In the genomic region with DNA sequence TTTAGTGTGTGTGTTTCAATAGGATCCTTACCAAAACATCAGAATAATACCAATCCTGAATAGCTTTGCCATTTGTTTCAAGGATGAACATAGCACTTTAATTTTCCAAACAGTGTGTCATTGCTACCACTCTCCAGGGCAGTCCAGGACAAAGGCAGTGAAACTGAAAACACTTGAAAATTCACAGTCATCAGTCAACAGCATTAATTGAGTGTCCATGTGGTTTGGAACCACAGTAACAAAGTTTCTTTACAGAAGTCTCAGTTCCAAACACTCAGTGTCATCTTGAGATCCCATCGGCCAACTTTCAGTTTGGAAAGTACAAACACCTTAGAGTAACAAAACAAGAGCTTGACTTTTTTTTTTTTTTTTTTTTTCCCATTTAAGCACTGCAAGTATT, we compare ENCODE assay signal across 12 cellular contexts.
DNase-seq lines count a peak whose midpoint lies in the region; ATAC-seq lines count a peak whose summit lies in the region.
"Had no signal": no experiment of that assay in that cellular context is flagged by ENCODE, and none has a peak within 500 bp of the region (broad histone marks: within the 10 kb centered on the region; RNA-seq: fewer than 3 reads in every experiment).

No MANE protein-coding gene starts in this region.

- intact Hi-C loops in posterior cingulate gyrus (cut with DNase I) = no loop called here
- intact Hi-C loops in activated T-helper 2 cell treated with anti-CD3 and anti-CD28 coated beads, Interferon-gamma antibody, Interleukin-2, Interleukin-4, amounts not matched to agents 10 μg/mL and 5 μg/mL and 100 μg/mL, durations not matched to agents 14 hours and 24 hours and 36 hours (cut with micrococcal nuclease) = no loop called here

- H3K9me3 Mint-ChIP-seq in activated T-helper 2 cell treated with anti-CD3 and anti-CD28 coated beads, Interferon-gamma antibody, Interleukin-2, Interleukin-4, amounts not matched to agents 10 μg/mL and 5 μg/mL and 100 μg/mL, durations not matched to agents 14 hours and 24 hours and 36 hours = no peaks in the 10 kb centered on the region

- H3K36me3 Mint-ChIP-seq in activated T-helper 2 cell treated with anti-CD3 and anti-CD28 coated beads, Interferon-gamma antibody, Interleukin-2, Interleukin-4, amounts not matched to agents 10 μg/mL and 5 μg/mL and 100 μg/mL, durations not matched to agents 14 hours and 24 hours and 36 hours (ENCODE audit: low read depth) = no peaks in the 10 kb centered on the region

- H3K4me1 Mint-ChIP-seq in activated T-helper 2 cell treated with anti-CD3 and anti-CD28 coated beads, Interferon-gamma antibody, Interleukin-2, Interleukin-4, amounts not matched to agents 10 μg/mL and 5 μg/mL and 100 μg/mL, durations not matched to agents 14 hours and 24 hours and 36 hours (ENCODE audit: low read depth) = no peaks in the 10 kb centered on the region

- H3K27me3 Mint-ChIP-seq in activated T-helper 2 cell treated with anti-CD3 and anti-CD28 coated beads, Interferon-gamma antibody, Interleukin-2, Interleukin-4, amounts not matched to agents 10 μg/mL and 5 μg/mL and 100 μg/mL, durations not matched to agents 14 hours and 24 hours and 36 hours (ENCODE audit: low read depth) = no peaks in the 10 kb centered on the region

- no peak overlapping the region for H3K27ac Mint-ChIP-seq in activated T-helper 2 cell treated with anti-CD3 and anti-CD28 coated beads, Interferon-gamma antibody, Interleukin-2, Interleukin-4, amounts not matched to agents 10 μg/mL and 5 μg/mL and 100 μg/mL, durations not matched to agents 14 hours and 24 hours and 36 hours

- ATAC-seq in GM19372 (IDR thresholded peaks at IDR 0.05; ENCODE audit: low read depth, unreplicated experiment) = peak; percentile 77
- peak; percentile 88 for ATAC-seq in HG02798 (IDR thresholded peaks at IDR 0.05; ENCODE audit: poor library complexity, unreplicated experiment)
- peak; percentile 87 for ATAC-seq in HG03457 (IDR thresholded peaks at IDR 0.05; ENCODE audit: unreplicated experiment)
- ATAC-seq: pancreas had no signal

- no peak overlapping the region for H3K4me3 Mint-ChIP-seq in activated T-helper 2 cell treated with anti-CD3 and anti-CD28 coated beads, Interferon-gamma antibody, Interleukin-2, Interleukin-4, amounts not matched to agents 10 μg/mL and 5 μg/mL and 100 μg/mL, durations not matched to agents 14 hours and 24 hours and 36 hours (ENCODE audit: low read depth)

- DNase-seq in DMS53 treated with DMSO at 0.1 percent for 48 hours (lab: John Stamatoyannopoulos, UW; ENCODE audit: unreplicated experiment) (peak; percentile 82), SKM-1 treated with dmso at 0.1 percent for 144 hours (lab: John Stamatoyannopoulos, UW; ENCODE audit: unreplicated experiment) (no peak), posterior cingulate gyrus (no peak), NCI-H2107 treated with DMSO at 0.1 percent for 48 hours (lab: John Stamatoyannopoulos, UW; ENCODE audit: unreplicated experiment) (no peak)
- DNase-seq in activated T-helper 2 cell treated with anti-CD3 and anti-CD28 coated beads, Interferon-gamma antibody, Interleukin-2, Interleukin-4, amounts not matched to agents 10 μg/mL and 5 μg/mL and 100 μg/mL, durations not matched to agents 14 hours and 24 hours and 36 hours (ENCODE audit: low spot score) = no peak
- DNase-seq: ACHN, Kasumi-1, NCI-H526 treated with DMSO at 0.1 percent for 48 hours, pancreas had no signal
